16 cellular contexts compared by ENCODE assay signal in genomic region chr2:83342860-83343329, GRCh38.
DNase-seq lines count a peak whose midpoint lies in the region; ATAC-seq, FAIRE-seq and TF ChIP-seq lines count a peak whose summit lies in the region.
"Had no signal": no experiment of that assay in that cellular context is flagged by ENCODE, and none has a peak within 500 bp of the region (broad histone marks: within the 10 kb centered on the region; RNA-seq: fewer than 3 reads in every experiment).

No MANE protein-coding gene starts in this region.

- no peaks in the 10 kb centered on the region for H3K4me1 ChIP-seq in mucosa of descending colon (ENCODE audit: low read depth)
- H3K4me1 ChIP-seq: transverse colon had no signal

- peak; percentile 78 for FAIRE-seq in H54 (lab: Jason Lieb, UNC)
- FAIRE-seq: bronchial epithelial cell had no signal

- TF ChIP-seq POLR2A in H54 (IDR thresholded peaks at IDR 0.05; ENCODE audit: low read depth, low read length) = no peak

- H3K4me3 ChIP-seq in mucosa of descending colon = no peak overlapping the region
- H3K4me3 ChIP-seq: transverse colon had no signal

- ATAC-seq in mucosa of descending colon (peak; percentile 48), HG03378 (IDR thresholded peaks at IDR 0.05; ENCODE audit: unreplicated experiment) (no peak), esophagus mucosa (no peak)
- ATAC-seq: Right ventricle myocardium inferior had no signal

- H3K9me3 ChIP-seq in mucosa of descending colon = no peaks in the 10 kb centered on the region
- H3K9me3 ChIP-seq: transverse colon had no signal

- intact Hi-C loops in mucosa of descending colon (cut with DNase I, micrococcal nuclease) = no loop called here

- H3K36me3 ChIP-seq in mucosa of descending colon (ENCODE audit: low read depth) = no peaks in the 10 kb centered on the region
- H3K36me3 ChIP-seq: transverse colon had no signal

- TF ChIP-seq CTCF in mucosa of descending colon (IDR thresholded peaks at IDR 0.05) = no peak

- DNase-seq in NCI-H1694 treated with DMSO at 0.1 percent for 48 hours (lab: John Stamatoyannopoulos, UW) (peak; percentile 15), NCI-H1694 (lab: John Stamatoyannopoulos, UW) (no peak), H54 (ENCODE audit: insufficient read length, low spot score) (no peak), SKM-1 treated with dmso at 0.1 percent for 144 hours (lab: John Stamatoyannopoulos, UW; ENCODE audit: unreplicated experiment) (peak; percentile 54), mucosa of descending colon (no peak), NCI-H1105 treated with DMSO at 0.1 percent for 48 hours (lab: John Stamatoyannopoulos, UW) (no peak)
- DNase-seq: 8988T; effector memory CD4-positive, alpha-beta T cell; MV-4-11; NCI-H510A treated with DMSO at 0.1 percent for 48 hours; stimulated activated CD4-positive, alpha-beta T cell treated with anti-CD3 and anti-CD28 coated beads, Interleukin-2, amount 100 ng/mL, for 24 hours; transverse colon had no signal

Comparison
In these comparisons a context has a peak if more than half of its experiments do, and no peak if none do; other contexts are left out.
1. DNase-seq: peak in NCI-H1694 treated with DMSO at 0.1 percent for 48 hours (single experiment) and SKM-1 treated with dmso at 0.1 percent for 144 hours (single experiment); none in NCI-H1694 (single experiment), H54 (single experiment), mucosa of descending colon (0 of 3) and NCI-H1105 treated with DMSO at 0.1 percent for 48 hours (single experiment).